In genomic region chr10:73876566-73876965, GRCh38 we compare ENCODE assay signal across 23 cellular contexts. TPM values are rescaled to one million over a fixed set of nuclear protein-coding genes. Genes with fewer than 3 reads are reported as not detected.
DNase-seq lines count a peak whose midpoint lies in the region; ATAC-seq, FAIRE-seq and TF ChIP-seq lines count a peak whose summit lies in the region.
"Had no signal": no experiment of that assay in that cellular context is flagged by ENCODE, and none has a peak within 500 bp of the region (broad histone marks: within the 10 kb centered on the region; RNA-seq: fewer than 3 reads in every experiment).

No MANE protein-coding gene starts in this region.

- H3K27me3 Mint-ChIP-seq in CD4-positive, alpha-beta memory T cell: no peaks in the 10 kb centered on the region
- H3K27me3 Mint-ChIP-seq in progenitor cell of endocrine pancreas (peaks cover 41% of the 10 kb centered on the region), natural killer cell (ENCODE audit: low read depth in 2 of 2) (peaks cover 7% of the 10 kb centered on the region in 2 donors)
- H3K27me3 Mint-ChIP-seq: activated CD4-positive, alpha-beta T cell treated with anti-CD3 and anti-CD28 coated beads, Interleukin-2, amount 10 ng/mL, durations not matched to agents 7 days and 5 days had no signal

- no peak overlapping the region for H3K4me3 ChIP-seq in CD4-positive, alpha-beta memory T cell (ENCODE audit: low read length in 2 of 2)
- H3K4me3 ChIP-seq in esophagus muscularis mucosa: no peak overlapping the region
- H3K4me3 ChIP-seq: skin epidermis had no signal

- H3K4me1 Mint-ChIP-seq in CD4-positive, alpha-beta memory T cell: peaks cover 34 to 64% (median 49%) of the 10 kb centered on the region in 4 donors
- H3K4me1 Mint-ChIP-seq in progenitor cell of endocrine pancreas (ENCODE audit: low read depth) (peaks cover 16% of the 10 kb centered on the region), natural killer cell (peaks cover 37 to 54% of the 10 kb centered on the region in 2 donors)

- TF ChIP-seq EP300 in esophagus muscularis mucosa (IDR thresholded peaks at IDR 0.05): no peak

- H3K9me3 ChIP-seq in CD4-positive, alpha-beta memory T cell (ENCODE audit: control insufficient read depth in 1 of 2, low read length in 2 of 2): no peaks in the 10 kb centered on the region
- no peaks in the 10 kb centered on the region for H3K9me3 ChIP-seq in esophagus muscularis mucosa

- no peak for DNase-seq in CD4-positive, alpha-beta memory T cell
- peak; percentile 18 for DNase-seq in M059J (ENCODE audit: low read depth)
- no peak for DNase-seq in esophagus muscularis mucosa (ENCODE audit: extremely low spot score)
- no peak for DNase-seq in progenitor cell of endocrine pancreas (ENCODE audit: low spot score, unreplicated experiment)
- DNase-seq in left lobe of liver (ENCODE audit: low spot score): no peak
- DNase-seq in natural killer cell: no peak
- DNase-seq in RCC 7860 (ENCODE audit: low spot score): no peak
- no peak for DNase-seq in activated effector memory CD4-positive, alpha-beta T cell treated with Interleukin-2 at 50 U/mL for 16 hours
- DNase-seq: activated CD4-positive, alpha-beta T cell treated with anti-CD3 and anti-CD28 coated beads, Interleukin-2, amount 10 ng/mL, durations not matched to agents 7 days and 5 days; activated T-cell treated with anti-CD3 and anti-CD28 coated beads for 4 hours; AML-193; KBM-7; left colon; NCI-H1092; NCI-H2081 treated with DMSO at 0.1 percent for 48 hours; NCI-H510A; stimulated activated CD4-positive, alpha-beta T cell treated with anti-CD3 and anti-CD28 coated beads, Interleukin-4, amount 100 ng/mL, for 24 hours had no signal

- CTCF ChIA-PET in CD4-positive, alpha-beta memory T cell (lab: Charles Lee; ENCODE audit: partially characterized antibody): interaction anchor here (2.0 to 20.2 kb wide), 4 partner anchors 10 to 60 kb away, joined by 5 to 726 read pairs (median 406); no protein-coding TSS in a partner anchor

- H3K27ac Mint-ChIP-seq in CD4-positive, alpha-beta memory T cell: peak overlapping the region; percentile 56 to 99 (median 81)
- no peak overlapping the region for H3K27ac Mint-ChIP-seq in progenitor cell of endocrine pancreas
- peak overlapping the region in 1 of 2 donors; percentile 78 for H3K27ac Mint-ChIP-seq in natural killer cell

- peak overlapping the region in 1 of 8 donors; percentile 31 for H3K4me3 Mint-ChIP-seq in CD4-positive, alpha-beta memory T cell
- H3K4me3 Mint-ChIP-seq in progenitor cell of endocrine pancreas (ENCODE audit: low read depth) (peak overlapping the region; percentile 4), natural killer cell (no peak overlapping the region)

- no peaks in the 10 kb centered on the region for H3K36me3 ChIP-seq in CD4-positive, alpha-beta memory T cell (ENCODE audit: insufficient read depth, low read length)
- peaks cover 0 to 5% (median 3%) of the 10 kb centered on the region in 4 donors for H3K36me3 ChIP-seq in esophagus muscularis mucosa

- TF ChIP-seq POLR2A in esophagus muscularis mucosa (IDR thresholded peaks at IDR 0.05; ENCODE audit: low read depth): no peak

- peaks cover 6 to 19% of the 10 kb centered on the region in 2 donors for H3K36me3 Mint-ChIP-seq in CD4-positive, alpha-beta memory T cell
- H3K36me3 Mint-ChIP-seq in progenitor cell of endocrine pancreas (ENCODE audit: insufficient read depth) (peaks cover 5% of the 10 kb centered on the region), natural killer cell (no peaks in the 10 kb centered on the region)

- no peaks in the 10 kb centered on the region for H3K27me3 ChIP-seq in CD4-positive, alpha-beta memory T cell (ENCODE audit: insufficient read depth, low read length)
- H3K27me3 ChIP-seq in esophagus muscularis mucosa: no peaks in the 10 kb centered on the region

- intact Hi-C loops in CD4-positive, alpha-beta memory T cell (cut with micrococcal nuclease): no loop called here
- intact Hi-C loops in esophagus muscularis mucosa (cut with DNase I): no loop called here
- intact Hi-C loops in natural killer cell (cut with micrococcal nuclease): loop anchor here (10.0 kb wide), 1 partner anchor 382 kb away; the partner anchor contains the start of gene PPP3CB

- no peak for FAIRE-seq in RCC 7860 (lab: Jason Lieb, UNC)
- FAIRE-seq: bronchial epithelial cell, D721Med had no signal

- H3K27ac ChIP-seq in CD4-positive, alpha-beta memory T cell (ENCODE audit: low read depth, low read length): no peak overlapping the region
- peak overlapping the region; percentile 35 to 93 (median 70) for H3K27ac ChIP-seq in esophagus muscularis mucosa (replicated peaks in 1 of 4)
- H3K27ac ChIP-seq: epithelial cell of prostate, parathyroid adenoma had no signal

- H3K9me3 Mint-ChIP-seq in CD4-positive, alpha-beta memory T cell: no peaks in the 10 kb centered on the region
- H3K9me3 Mint-ChIP-seq in progenitor cell of endocrine pancreas (ENCODE audit: low read depth) (no peaks in the 10 kb centered on the region), natural killer cell (no peaks in the 10 kb centered on the region)
- H3K9me3 Mint-ChIP-seq: activated CD4-positive, alpha-beta T cell treated with anti-CD3 and anti-CD28 coated beads, Interleukin-2, amount 10 ng/mL, durations not matched to agents 7 days and 5 days had no signal

- TF ChIP-seq CTCF in esophagus muscularis mucosa (IDR thresholded peaks at IDR 0.05): no peak
- TF ChIP-seq CTCF in progenitor cell of endocrine pancreas (IDR thresholded peaks at IDR 0.05; ENCODE audit: unreplicated experiment): no peak
- no peak for TF ChIP-seq CTCF in natural killer cell (IDR thresholded peaks at IDR 0.05)

- peaks cover 56% of the 10 kb centered on the region for H3K4me1 ChIP-seq in CD4-positive, alpha-beta memory T cell (ENCODE audit: insufficient read depth, low read length)
- peaks cover 17 to 48% (median 48%) of the 10 kb centered on the region in 4 donors for H3K4me1 ChIP-seq in esophagus muscularis mucosa

- ATAC-seq in left lobe of liver (no peak), natural killer cell (no peak)
- ATAC-seq: left colon had no signal

- POLR2A ChIA-PET in CD4-positive, alpha-beta memory T cell (lab: Charles Lee; ENCODE audit: partially characterized antibody): interaction anchor here (1.0 to 7.2 kb wide), 6 partner anchors 11 to 104 kb away, joined by 4 to 59 read pairs (median 26); a partner anchor contains a TSS

RNA-seq across cellular contexts. Expression of gene CAMK2G, which starts 2.2 kb away (rescaled TPM):
- 10 to 100 TPM; 64.3 to 70.4 TPM for total RNA-seq in CD4-positive, alpha-beta memory T cell
- 1 to 10 TPM; 3.8 to 7.8 TPM for polyA plus RNA-seq in CD4-positive, alpha-beta memory T cell
- 29.3 and 42.2 TPM in 2 replicates for total RNA-seq in M059J (2014; rRNA removed; shearing (Covaris generic))
- total RNA-seq in esophagus muscularis mucosa (100 to 1,000 TPM in 3 of 4 donors, 10 to 100 TPM in 1; 96.4 to 201 (median 159) TPM), progenitor cell of endocrine pancreas (20.8 and 24.5 TPM in 2 replicates), left lobe of liver (11.1 TPM), natural killer cell (10 to 100 TPM; 53.6 to 73.8 (median 62.3) TPM)

RNA-seq across cellular contexts. Expression of gene PLAU, which starts 34.4 kb away (rescaled TPM):
- under 1 TPM; 0.64 to 0.91 TPM for total RNA-seq in CD4-positive, alpha-beta memory T cell
- polyA plus RNA-seq in CD4-positive, alpha-beta memory T cell: not detected
- 264 and 272 TPM in 2 replicates for total RNA-seq in M059J (2014; rRNA removed; shearing (Covaris generic))
- total RNA-seq in esophagus muscularis mucosa: 10 to 100 TPM in 1 of 4 donors, 1 to 10 TPM in 3; 4.2 to 38.3 (median 6.9) TPM
- total RNA-seq in progenitor cell of endocrine pancreas: 0.38 and 0.93 TPM in 2 replicates
- total RNA-seq in left lobe of liver: 0.50 TPM
- 1 to 10 TPM in 1 of 3 donors, under 1 TPM in 2; 0.12 to 1.6 (median 0.32) TPM for total RNA-seq in natural killer cell
- total RNA-seq: SK-MEL-5 had no signal
